8 cellular contexts compared by ENCODE assay signal in the genomic region with DNA sequence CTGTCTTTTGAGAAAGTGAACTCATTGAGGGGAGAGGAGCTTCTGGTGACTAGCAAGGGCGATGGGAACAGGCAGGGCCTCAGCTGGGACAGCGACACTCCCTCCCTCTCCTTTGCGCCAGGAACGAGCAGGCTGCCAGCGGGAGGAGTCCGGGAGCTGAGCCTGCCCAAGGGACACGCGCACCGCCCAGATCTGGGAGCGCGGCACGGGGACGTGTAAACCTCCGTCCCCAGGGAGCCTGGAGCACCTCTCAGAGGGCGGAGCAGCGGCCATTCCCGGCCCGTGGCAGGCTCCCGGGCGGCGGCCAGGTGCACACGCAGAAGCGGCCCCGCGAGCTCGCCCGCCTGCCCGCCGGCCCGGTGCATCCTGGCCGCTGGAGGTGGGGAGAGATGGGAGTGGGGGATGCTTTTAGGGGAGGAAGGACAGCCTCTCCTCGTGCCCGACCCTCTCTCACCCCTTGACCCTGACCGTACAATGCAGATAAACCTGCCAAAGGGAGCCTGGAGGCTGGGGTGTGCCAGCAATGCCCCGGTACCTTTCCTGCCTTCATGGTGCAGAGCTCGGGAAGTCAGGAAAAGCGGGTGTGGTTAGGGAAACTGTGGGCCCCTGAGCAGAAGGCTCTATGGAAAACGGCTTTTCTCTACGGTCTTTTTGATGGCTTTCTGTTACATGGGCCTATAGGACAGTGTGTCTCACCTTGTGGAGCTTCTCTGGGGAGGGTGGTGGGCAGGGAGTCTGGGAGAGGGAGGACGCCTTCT. TPM values are rescaled to one million over a fixed set of nuclear protein-coding genes. Genes with fewer than 3 reads are reported as not detected.
DNase-seq lines count a peak whose midpoint lies in the region; ATAC-seq and TF ChIP-seq lines count a peak whose summit lies in the region.

No MANE protein-coding gene starts in this region.

- peak; percentile 23 for ATAC-seq in stimulated activated naive CD8-positive, alpha-beta T cell treated with anti-CD3 and anti-CD28 coated beads, Interleukin-15, amount 100 ng/mL, for 72 hours
- no peak for ATAC-seq in stimulated activated naive CD8-positive, alpha-beta T cell treated with anti-CD3 and anti-CD28 coated beads, Interleukin-15, Interleukin-2, amounts not matched to agents 100 U/mL and 50 U/mL, for 24 hours
- peak; percentile 92 to 94 for ATAC-seq in lower lobe of right lung

- peak overlapping the region; percentile 53 for H3K4me3 ChIP-seq in lower lobe of right lung

- H3K4me3 Mint-ChIP-seq in stimulated activated naive CD8-positive, alpha-beta T cell treated with anti-CD3 and anti-CD28 coated beads, Interleukin-15, amount 100 ng/mL, for 72 hours, result no peak overlapping the region
- no peak overlapping the region for H3K4me3 Mint-ChIP-seq in activated CD4-positive, alpha-beta memory T cell treated with anti-CD3 and anti-CD28 coated beads for 36 hours

- H3K27ac Mint-ChIP-seq in stimulated activated naive CD8-positive, alpha-beta T cell treated with anti-CD3 and anti-CD28 coated beads, Interleukin-15, amount 100 ng/mL, for 72 hours, result no peak overlapping the region
- no peak overlapping the region for H3K27ac Mint-ChIP-seq in activated CD4-positive, alpha-beta memory T cell treated with anti-CD3 and anti-CD28 coated beads for 36 hours

- POLR2A ChIA-PET in activated CD4-positive, alpha-beta memory T cell treated with anti-CD3 and anti-CD28 coated beads for 36 hours (lab: Charles Lee), result no interaction called here

- H3K27ac ChIP-seq in lower lobe of right lung, result peak overlapping the region; percentile 76

- peaks cover 11% of the 10 kb centered on the region for H3K4me1 ChIP-seq in lower lobe of right lung

- peaks cover 16% of the 10 kb centered on the region for H3K27me3 ChIP-seq in lower lobe of right lung (ENCODE audit: low read depth)

- no peaks in the 10 kb centered on the region for H3K4me1 Mint-ChIP-seq in stimulated activated naive CD8-positive, alpha-beta T cell treated with anti-CD3 and anti-CD28 coated beads, Interleukin-15, amount 100 ng/mL, for 72 hours
- H3K4me1 Mint-ChIP-seq in activated CD4-positive, alpha-beta memory T cell treated with anti-CD3 and anti-CD28 coated beads for 36 hours (ENCODE audit: low read depth), result no peaks in the 10 kb centered on the region

- no peak for TF ChIP-seq CTCF in lower lobe of right lung (IDR thresholded peaks at IDR 0.05)

- intact Hi-C loops in lower lobe of right lung (cut with DNase I), result no loop called here
- intact Hi-C loops in activated CD4-positive, alpha-beta memory T cell treated with anti-CD3 and anti-CD28 coated beads for 36 hours (cut with micrococcal nuclease), result no loop called here

- H3K36me3 Mint-ChIP-seq in activated CD4-positive, alpha-beta memory T cell treated with anti-CD3 and anti-CD28 coated beads for 36 hours, result no peaks in the 10 kb centered on the region

- DNase-seq in stimulated activated naive CD8-positive, alpha-beta T cell treated with anti-CD3 and anti-CD28 coated beads, Interleukin-15, amount 100 ng/mL, for 72 hours, result no peak
- DNase-seq in stimulated activated naive CD8-positive, alpha-beta T cell treated with anti-CD3 and anti-CD28 coated beads, Interleukin-15, Interleukin-2, amounts not matched to agents 100 U/mL and 50 U/mL, for 24 hours, result no peak
- DNase-seq in cerebellum (ENCODE audit: low spot score), result peak; percentile 20
- peak; percentile 91 for DNase-seq in lower lobe of right lung
- DNase-seq in EL, result no peak
- DNase-seq in effector CD4-positive, alpha-beta T cell, result no peak
- DNase-seq in activated CD4-positive, alpha-beta memory T cell treated with anti-CD3 and anti-CD28 coated beads for 36 hours, result no peak
- no peak for DNase-seq in stimulated activated CD8-positive, alpha-beta memory T cell treated with anti-CD3 and anti-CD28 coated beads, Interleukin-4, amount 100 ng/mL, for 48 hours

- CTCF ChIA-PET in activated CD4-positive, alpha-beta memory T cell treated with anti-CD3 and anti-CD28 coated beads for 36 hours (lab: Charles Lee), result no interaction called here

- peaks cover 18% of the 10 kb centered on the region for H3K36me3 ChIP-seq in lower lobe of right lung

- no peaks in the 10 kb centered on the region for H3K9me3 ChIP-seq in lower lobe of right lung

- H3K27me3 Mint-ChIP-seq in stimulated activated naive CD8-positive, alpha-beta T cell treated with anti-CD3 and anti-CD28 coated beads, Interleukin-15, amount 100 ng/mL, for 72 hours, result peaks cover 49% of the 10 kb centered on the region
- H3K27me3 Mint-ChIP-seq in activated CD4-positive, alpha-beta memory T cell treated with anti-CD3 and anti-CD28 coated beads for 36 hours, result peaks cover 9% of the 10 kb centered on the region

- H3K9me3 Mint-ChIP-seq in stimulated activated naive CD8-positive, alpha-beta T cell treated with anti-CD3 and anti-CD28 coated beads, Interleukin-15, amount 100 ng/mL, for 72 hours, result peaks cover 0 to 10% of the 10 kb centered on the region in 2 donors
- H3K9me3 Mint-ChIP-seq in activated CD4-positive, alpha-beta memory T cell treated with anti-CD3 and anti-CD28 coated beads for 36 hours, result no peaks in the 10 kb centered on the region

RNA-seq across cellular contexts. Expression of a gene that starts 2.2 kb away (rescaled TPM):
- total RNA-seq in cerebellum, result 84.5 TPM
- total RNA-seq in lower lobe of right lung, result 301 TPM
- not detected for total RNA-seq in activated CD4-positive, alpha-beta memory T cell treated with anti-CD3 and anti-CD28 coated beads for 36 hours

Comparison
In these comparisons a context has a peak if more than half of its experiments do, and no peak if none do; other contexts are left out.
1. DNase-seq: peak in cerebellum (single experiment) and lower lobe of right lung (single experiment); none in stimulated activated naive CD8-positive, alpha-beta T cell treated with anti-CD3 and anti-CD28 coated beads, Interleukin-15, amount 100 ng/mL, for 72 hours (0 of 2), stimulated activated naive CD8-positive, alpha-beta T cell treated with anti-CD3 and anti-CD28 coated beads, Interleukin-15, Interleukin-2, amounts not matched to agents 100 U/mL and 50 U/mL, for 24 hours (single experiment), EL (single experiment), effector CD4-positive, alpha-beta T cell (single experiment), activated CD4-positive, alpha-beta memory T cell treated with anti-CD3 and anti-CD28 coated beads for 36 hours (single experiment) and stimulated activated CD8-positive, alpha-beta memory T cell treated with anti-CD3 and anti-CD28 coated beads, Interleukin-4, amount 100 ng/mL, for 48 hours (single experiment).
2. RNA of a gene that starts 2.2 kb away (total RNA-seq): 301 TPM in lower lobe of right lung (single experiment) and 84.5 TPM in cerebellum (single experiment); not detected in activated CD4-positive, alpha-beta memory T cell treated with anti-CD3 and anti-CD28 coated beads for 36 hours; every median in the first group is over 10 times any median in the second.